14 cellular contexts compared by ENCODE assay signal in genomic region chr16:56910114-56910511, GRCh38. TPM values are rescaled to one million over a fixed set of nuclear protein-coding genes. Genes with fewer than 3 reads are reported as not detected.
DNase-seq lines count a peak whose midpoint lies in the region; ATAC-seq and TF ChIP-seq lines count a peak whose summit lies in the region.
"Had no signal": no experiment of that assay in that cellular context is flagged by ENCODE, and none has a peak within 500 bp of the region (broad histone marks: within the 10 kb centered on the region; RNA-seq: fewer than 3 reads in every experiment).

No MANE protein-coding gene starts in this region.

- DNase-seq in heart right ventricle (no peak), cardiac septum (ENCODE audit: low spot score) (no peak), SJSA1 (ENCODE audit: low read depth in 1 of 2, low spot score in 2 of 2) (peak in 1 of 2 experiments; percentile 11), mesothelial cell of epicardium (ENCODE audit: low spot score in 2 of 2, unreplicated experiment in 2 of 2) (no peak), transverse colon (no peak), NCI-H524 treated with DMSO at 0.1 percent for 48 hours (lab: John Stamatoyannopoulos, UW) (no peak), A673 (ENCODE audit: low spot score) (no peak)
- DNase-seq: NCI-H1048, thyroid gland had no signal

- H3K27ac ChIP-seq in heart right ventricle (peak overlapping the region in 7 of 10 donors; percentile 34 to 85 (median 62)), SJSA1 (peak overlapping the region; percentile 84), transverse colon (peak overlapping the region; percentile 58 to 66 (median 66)), A673 (ENCODE audit: low read depth, low read length, poor library complexity, severe bottlenecking) (no peak overlapping the region)
- H3K27ac ChIP-seq: BLaER1 had no signal

- peaks cover 4% of the 10 kb centered on the region for H3K9me3 Mint-ChIP-seq in mesothelial cell of epicardium

- H3K27ac Mint-ChIP-seq in mesothelial cell of epicardium = peak overlapping the region; percentile 64

- H3K9me3 ChIP-seq in heart right ventricle (peaks cover 0 to 6% (median 0%) of the 10 kb centered on the region in 11 donors), SJSA1 (replicated peaks) (no peaks in the 10 kb centered on the region), transverse colon (no peaks in the 10 kb centered on the region), A673 (ENCODE audit: low read depth, low read length, poor library complexity, severe bottlenecking) (no peaks in the 10 kb centered on the region)
- H3K9me3 ChIP-seq: BLaER1, thyroid gland had no signal

- 85 to 92% methylated on average over 5 of the region's 5 CpGs for WGBS in heart right ventricle, 2 donors
- WGBS in transverse colon (ENCODE audit: low coverage in 1 of 2), 2 donors = 96% methylated on average over 5 of the region's 5 CpGs; no CpG with 5 or more reads in 1 of the 2 donors

- H3K4me3 Mint-ChIP-seq in mesothelial cell of epicardium = no peak overlapping the region

- intact Hi-C loops in heart right ventricle (cut with DNase I) = no loop called here
- intact Hi-C loops in cardiac septum (cut with DNase I) = no loop called here
- intact Hi-C loops in transverse colon (cut with DNase I; ENCODE audit: low total_unique reads) = no loop called here
- intact Hi-C loops in A673 (cut with micrococcal nuclease; ENCODE audit: unreplicated experiment) = no loop called here

- POLR2A ChIA-PET in A673 (lab: Charles Lee; ENCODE audit: low non-redundant PET) = no interaction called here

- H3K27me3 ChIP-seq in heart right ventricle = no peaks in the 10 kb centered on the region
- H3K27me3 ChIP-seq in SJSA1 (replicated peaks) = no peaks in the 10 kb centered on the region
- H3K27me3 ChIP-seq in transverse colon = no peaks in the 10 kb centered on the region
- H3K27me3 ChIP-seq in A673 (replicated peaks; ENCODE audit: insufficient read depth, low read depth, low read length, poor library complexity) = no peaks in the 10 kb centered on the region
- H3K27me3 ChIP-seq: BLaER1, thyroid gland had no signal

- CTCF ChIA-PET in A673 (lab: Charles Lee) = interaction anchor here (0.7 kb wide), 1 partner anchor 171 kb away, joined by 3 read pairs; no protein-coding TSS in a partner anchor

- no peak for TF ChIP-seq EP300 in transverse colon (IDR thresholded peaks at IDR 0.05; ENCODE audit: low read depth)

- no peak for TF ChIP-seq POLR2A in transverse colon (IDR thresholded peaks at IDR 0.05)

- no peaks in the 10 kb centered on the region for H3K36me3 Mint-ChIP-seq in mesothelial cell of epicardium

- ATAC-seq in heart right ventricle = no peak
- no peak for ATAC-seq in HG03442 (IDR thresholded peaks at IDR 0.05; ENCODE audit: unreplicated experiment)

- BruUV-seq in A673 (replicated peaks; lab: Mats Ljungman, UMichigan) = no TSS peak

- in situ Hi-C loops in transverse colon (cut with MboI; ENCODE audit: low pct_ligation_motif_present in 1 of 4, low pct_unique_long_range_greater_than_20kb in 1 of 4, low sequenced_read_pairs in 3 of 4) = no loop called here

- H3K4me1 Mint-ChIP-seq in mesothelial cell of epicardium = peaks cover 58% of the 10 kb centered on the region

- H3K4me1 ChIP-seq in heart right ventricle (peaks cover 4 to 54% (median 30%) of the 10 kb centered on the region in 9 donors), SJSA1 (replicated peaks) (peaks cover 40% of the 10 kb centered on the region), transverse colon (peaks cover 9 to 27% (median 15%) of the 10 kb centered on the region in 4 donors), A673 (ENCODE audit: insufficient read depth, low read length, poor library complexity, severe bottlenecking) (no peaks in the 10 kb centered on the region)

- H3K4me3 ChIP-seq in heart right ventricle (no peak overlapping the region), SJSA1 (no peak overlapping the region), transverse colon (no peak overlapping the region), A673 (ENCODE audit: low read depth, low read length, poor library complexity, severe bottlenecking) (no peak overlapping the region)
- H3K4me3 ChIP-seq: BLaER1, thyroid gland had no signal

- no peaks in the 10 kb centered on the region for H3K27me3 Mint-ChIP-seq in mesothelial cell of epicardium (ENCODE audit: low read depth)

- H3K36me3 ChIP-seq in heart right ventricle (no peaks in the 10 kb centered on the region), SJSA1 (no peaks in the 10 kb centered on the region), transverse colon (no peaks in the 10 kb centered on the region), A673 (ENCODE audit: insufficient read depth, low read length, poor library complexity, severe bottlenecking) (no peaks in the 10 kb centered on the region)
- H3K36me3 ChIP-seq: BLaER1, thyroid gland had no signal

- TF ChIP-seq CTCF in heart right ventricle (IDR thresholded peaks at IDR 0.05) (no peak), mesothelial cell of epicardium (IDR thresholded peaks at IDR 0.05; ENCODE audit: unreplicated experiment) (no peak), transverse colon (IDR thresholded peaks at IDR 0.05) (no peak), A673 (conservative IDR thresholded peaks at IDR 0.05; ENCODE audit: low read depth, low read length) (no peak)

RNA-seq across cellular contexts. Expression of gene HERPUD1, which starts 21.8 kb away (rescaled TPM):
- 100 to 1,000 TPM; 107 to 175 (median 128) TPM for total RNA-seq in heart right ventricle
- 100 to 1,000 TPM in 1 of 2 donors, 10 to 100 TPM in 1; 29.6 to 151 TPM for polyA plus RNA-seq in heart right ventricle
- 87.4 TPM for total RNA-seq in cardiac septum
- 14.0 and 42.4 TPM in 2 replicates for total RNA-seq in SJSA1 (2014; rRNA removed; shearing (Covaris generic))
- total RNA-seq in mesothelial cell of epicardium = 77.4 to 80.5 TPM (median 79.8 TPM) in 3 replicates
- total RNA-seq in transverse colon = 100 to 1,000 TPM in 3 of 4 donors, 10 to 100 TPM in 1; 64.1 to 335 (median 186) TPM
- total RNA-seq in A673 (2021) = 94.2 and 99.4 TPM in 2 replicates

RNA-seq across cellular contexts. Expression of gene SLC12A3, which starts 45.1 kb away (rescaled TPM):
- total RNA-seq in heart right ventricle = not detected
- not detected for polyA plus RNA-seq in heart right ventricle
- not detected for total RNA-seq in cardiac septum
- not detected in 2 replicates for total RNA-seq in SJSA1 (2014; rRNA removed; shearing (Covaris generic))
- not detected in 3 replicates for total RNA-seq in mesothelial cell of epicardium
- not detected for total RNA-seq in transverse colon
- total RNA-seq in A673 (2021) = not detected in 2 replicates
- total RNA-seq: HT-29; T-helper 1 cell treated with Interleukin-12 subunit alpha and Interleukin-12 subunit beta and Interleukin-4 antibody, amounts not matched to agents 30 ng/mL and 1 ng/mL, for 36 hours; thyroid gland had no signal
- polyA plus RNA-seq: liver had no signal

RNA-seq across cellular contexts. Expression of gene CETP, which starts 51.6 kb away (rescaled TPM):
- total RNA-seq in heart right ventricle (1 to 10 TPM in 1 of 10 donors, under 1 TPM in 6, not detected in 3; 0.17 to 2.1 (median 0.31) TPM), cardiac septum (not detected), mesothelial cell of epicardium (0.13 TPM in 1 of 3 replicates, not detected in the others), transverse colon (under 1 TPM in 1 of 4 donors, not detected in 3; 0.55 TPM), A673 (2021) (not detected in 2 replicates)
- polyA plus RNA-seq in heart right ventricle = under 1 TPM; 0.15 to 0.32 TPM
- total RNA-seq in SJSA1 (2014; rRNA removed; shearing (Covaris generic)) = 0.08 TPM in 1 of 2 replicates, not detected in the other
- total RNA-seq: HT-29; T-helper 1 cell treated with Interleukin-12 subunit alpha and Interleukin-12 subunit beta and Interleukin-4 antibody, amounts not matched to agents 30 ng/mL and 1 ng/mL, for 36 hours had no signal
